ENCODE assay signal across 12 cellular contexts in genomic region chr10:16195178-16195769, GRCh38.
A peak's percentile ranks its signal among the peaks of the same experiment; 100 is the strongest.
DNase-seq lines count a peak whose midpoint lies in the region; ATAC-seq lines count a peak whose summit lies in the region.
"Had no signal": no experiment of that assay in that cellular context is flagged by ENCODE, and none has a peak within 500 bp of the region (broad histone marks: within the 10 kb centered on the region; RNA-seq: fewer than 3 reads in every experiment).

No MANE protein-coding gene starts in this region.

- H3K36me3 Mint-ChIP-seq in activated naive CD4-positive, alpha-beta T cell treated with anti-CD3 and anti-CD28 coated beads, Interleukin-2, amount 10 ng/mL, durations not matched to agents 7 days and 5 days = no peaks in the 10 kb centered on the region

- H3K36me3 ChIP-seq in HUES48 (ENCODE audit: control insufficient read depth, insufficient read depth, low read length) = no peaks in the 10 kb centered on the region

- peaks cover 13% of the 10 kb centered on the region for H3K9me3 ChIP-seq in HUES48 (ENCODE audit: control insufficient read depth, insufficient read depth, low read length)

- peak overlapping the region; percentile 8 for H3K27ac Mint-ChIP-seq in activated naive CD4-positive, alpha-beta T cell treated with anti-CD3 and anti-CD28 coated beads, Interleukin-2, amount 10 ng/mL, durations not matched to agents 7 days and 5 days

- H3K4me3 Mint-ChIP-seq in activated naive CD4-positive, alpha-beta T cell treated with anti-CD3 and anti-CD28 coated beads, Interleukin-2, amount 10 ng/mL, durations not matched to agents 7 days and 5 days = no peak overlapping the region

- H3K4me1 ChIP-seq in HUES48 (ENCODE audit: control insufficient read depth, insufficient read depth, low read length) = peaks cover 40% of the 10 kb centered on the region

- peak overlapping the region; percentile 43 for H3K4me3 ChIP-seq in HUES48 (ENCODE audit: low read depth, low read length)

- peak; percentile 95 for ATAC-seq in HG02763 (IDR thresholded peaks at IDR 0.05; ENCODE audit: unreplicated experiment)
- ATAC-seq in stimulated activated naive CD8-positive, alpha-beta T cell treated with anti-CD3 and anti-CD28 coated beads, Interleukin-15, Interleukin-2, amounts not matched to agents 100 U/mL and 50 U/mL, for 24 hours = peak; percentile 85
- ATAC-seq: sciatic nerve had no signal

- no peaks in the 10 kb centered on the region for H3K27me3 Mint-ChIP-seq in activated naive CD4-positive, alpha-beta T cell treated with anti-CD3 and anti-CD28 coated beads, Interleukin-2, amount 10 ng/mL, durations not matched to agents 7 days and 5 days

- H3K4me1 Mint-ChIP-seq in activated naive CD4-positive, alpha-beta T cell treated with anti-CD3 and anti-CD28 coated beads, Interleukin-2, amount 10 ng/mL, durations not matched to agents 7 days and 5 days = peaks cover 23% of the 10 kb centered on the region

- H3K9me3 Mint-ChIP-seq in activated naive CD4-positive, alpha-beta T cell treated with anti-CD3 and anti-CD28 coated beads, Interleukin-2, amount 10 ng/mL, durations not matched to agents 7 days and 5 days = peaks cover 7% of the 10 kb centered on the region

- H3K27ac ChIP-seq in HUES48 (ENCODE audit: low read depth, low read length) = peak overlapping the region; percentile 88

- DNase-seq in activated naive CD4-positive, alpha-beta T cell treated with anti-CD3 and anti-CD28 coated beads, Interleukin-2, amount 10 ng/mL, durations not matched to agents 7 days and 5 days = no peak
- no peak for DNase-seq in activated naive CD4-positive, alpha-beta T cell (lab: John Stamatoyannopoulos, UW)
- no peak for DNase-seq in stimulated activated naive CD8-positive, alpha-beta T cell treated with anti-CD3 and anti-CD28 coated beads, Interleukin-15, Interleukin-2, amounts not matched to agents 100 U/mL and 50 U/mL, for 24 hours
- DNase-seq in NCI-H2171 (lab: John Stamatoyannopoulos, UW) = no peak
- DNase-seq in anterior cingulate cortex (lab: John Stamatoyannopoulos, UW) = no peak
- no peak for DNase-seq in amniotic stem cell (lab: John Stamatoyannopoulos, UW)
- DNase-seq: effector CD8-positive, alpha-beta T cell; NCI-H1048; Right ventricle myocardium superior had no signal

- CTCF ChIA-PET in activated naive CD4-positive, alpha-beta T cell treated with anti-CD3 and anti-CD28 coated beads, Interleukin-2, amount 10 ng/mL, durations not matched to agents 7 days and 5 days (lab: Charles Lee) = no interaction called here

- no peak overlapping the region for H3K9ac ChIP-seq in HUES48 (ENCODE audit: low read depth, low read length)

- no peaks in the 10 kb centered on the region for H3K27me3 ChIP-seq in HUES48 (ENCODE audit: control insufficient read depth, insufficient read depth, low read length)
